1 cellular context compared by ENCODE assay signal in genomic region chr3:129016725-129017530, GRCh38.
TF ChIP-seq lines count a peak whose summit lies in the region.

No MANE protein-coding gene starts in this region.

TF ChIP-seq in IMR-90, 13 proteins besides CTCF, POLR2A, EP300 and RAD21 (continued from another document):
- TF ChIP-seq, protein P1, sequence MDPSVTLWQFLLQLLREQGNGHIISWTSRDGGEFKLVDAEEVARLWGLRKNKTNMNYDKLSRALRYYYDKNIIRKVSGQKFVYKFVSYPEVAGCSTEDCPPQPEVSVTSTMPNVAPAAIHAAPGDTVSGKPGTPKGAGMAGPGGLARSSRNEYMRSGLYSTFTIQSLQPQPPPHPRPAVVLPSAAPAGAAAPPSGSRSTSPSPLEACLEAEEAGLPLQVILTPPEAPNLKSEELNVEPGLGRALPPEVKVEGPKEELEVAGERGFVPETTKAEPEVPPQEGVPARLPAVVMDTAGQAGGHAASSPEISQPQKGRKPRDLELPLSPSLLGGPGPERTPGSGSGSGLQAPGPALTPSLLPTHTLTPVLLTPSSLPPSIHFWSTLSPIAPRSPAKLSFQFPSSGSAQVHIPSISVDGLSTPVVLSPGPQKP (IDR thresholded peaks at IDR 0.05; ENCODE audit: borderline replicate concordance, low read depth, low read length): no peak
- TF ChIP-seq CHD1 (IDR thresholded peaks at IDR 0.05; ENCODE audit: low read depth, low read length): no peak
- no peak for TF ChIP-seq RFX5 (IDR thresholded peaks at IDR 0.05; ENCODE audit: low read depth, low read length)
- TF ChIP-seq MXI1 (IDR thresholded peaks at IDR 0.05; ENCODE audit: borderline replicate concordance, low read depth, low read length): no peak
